In the genomic region with DNA sequence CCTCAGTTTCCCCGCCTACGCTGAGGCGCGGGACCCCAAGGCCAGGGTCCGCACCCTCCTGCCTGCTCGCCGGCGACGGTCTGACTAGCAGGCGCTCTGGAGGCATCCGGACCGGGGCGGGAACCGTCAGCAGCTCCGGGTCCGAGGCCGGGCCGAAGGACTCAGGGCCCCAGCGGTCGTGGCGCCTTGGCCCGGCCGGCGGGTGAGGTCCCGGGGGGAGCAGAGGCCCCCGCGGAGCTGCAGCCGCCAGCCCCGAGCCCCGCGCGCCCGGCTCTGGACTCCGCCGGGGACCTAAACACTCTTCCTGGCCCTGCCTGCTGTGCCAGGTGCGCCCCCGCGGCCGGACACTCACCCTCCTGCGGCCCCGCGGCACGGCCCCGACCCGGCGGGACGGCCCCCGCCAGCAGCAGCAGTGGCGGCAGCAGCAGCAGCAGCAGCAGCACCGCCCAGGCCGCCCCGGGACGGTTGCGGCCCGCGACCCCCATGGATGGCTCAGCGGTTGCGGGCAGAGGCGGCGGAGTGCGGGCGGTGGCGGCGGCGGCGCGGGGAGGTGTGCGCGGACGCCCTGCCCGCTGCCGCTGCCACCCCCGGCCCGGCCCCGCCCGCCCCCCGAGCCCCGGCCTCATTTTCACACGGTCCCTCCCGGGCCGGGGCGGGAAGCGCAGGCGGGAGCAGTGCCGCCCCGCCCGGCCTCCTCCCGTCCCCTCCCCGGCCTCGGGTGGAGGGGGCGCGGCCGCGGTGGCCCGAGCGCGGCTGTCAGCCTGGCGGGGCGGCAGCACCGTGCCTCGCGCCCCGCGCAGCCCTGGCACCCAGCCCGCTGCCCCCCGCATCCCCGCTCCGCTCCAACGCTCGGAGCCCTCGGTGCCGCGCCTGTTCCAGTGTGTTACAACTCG, we compare ENCODE assay signal across 8 cellular contexts. TPM values are rescaled to one million over a fixed set of nuclear protein-coding genes. Genes with fewer than 3 reads are reported as not detected.
A peak's percentile ranks its signal among the peaks of the same experiment; 100 is the strongest.
DNase-seq lines count a peak whose midpoint lies in the region; ATAC-seq and TF ChIP-seq lines count a peak whose summit lies in the region.

A gene (minus strand): TSS at position 556 of the 893 bp plus-strand sequence. CDS start 71 bp downstream, at position 485.

- TF ChIP-seq CTCF in VCaP (conservative IDR thresholded peaks at IDR 0.05) (no peak), heart left ventricle (IDR thresholded peaks at IDR 0.05) (no peak), psoas muscle (IDR thresholded peaks at IDR 0.05) (no peak)

- DNase-seq in EH (ENCODE audit: low read depth) (peak; percentile 15), heart left ventricle (no peak), psoas muscle (no peak), ecto neural progenitor cell (ENCODE audit: low spot score) (no peak), NCI-H187 (lab: John Stamatoyannopoulos, UW) (no peak), NCI-H510A (lab: John Stamatoyannopoulos, UW) (no peak)

- H3K4me3 ChIP-seq in heart left ventricle (peak within 1 kb of the TSS; percentile 37 to 68 (median 58)), psoas muscle (peak within 1 kb of the TSS; percentile 68)

- ATAC-seq in heart left ventricle = peak in 2 of 4 donors; percentile 36 to 63
- peak in 3 of 4 donors; percentile 21 to 47 (median 45) for ATAC-seq in psoas muscle
- no peak for ATAC-seq in GM18502 (IDR thresholded peaks at IDR 0.05; ENCODE audit: poor library complexity, unreplicated experiment)

- intact Hi-C loops in heart left ventricle (cut with DNase I) (no loop called here), psoas muscle (cut with DNase I) (loop anchor here in 1 of 2 donors (5.0 kb wide), 1 partner anchor 36 kb away; no protein-coding TSS in a partner anchor)

- H3K27me3 ChIP-seq in heart left ventricle = peaks cover 0 to 44% (median 7%) of the 10 kb centered on the region in 9 donors
- peaks cover 0 to 32% (median 4%) of the 10 kb centered on the region in 3 donors for H3K27me3 ChIP-seq in psoas muscle (ENCODE audit: insufficient read depth in 3 of 3, low read length in 2 of 3)

- H3K4me1 ChIP-seq in heart left ventricle (peaks cover 0 to 15% (median 0%) of the 10 kb centered on the region in 12 donors), psoas muscle (no peaks in the 10 kb centered on the region)

- no peaks in the 10 kb centered on the region for H3K9me3 ChIP-seq in heart left ventricle
- no peaks in the 10 kb centered on the region for H3K9me3 ChIP-seq in psoas muscle

- H3K27ac ChIP-seq in VCaP (peak within 1 kb of the TSS; percentile 69; the same call in 1 of the 2 replicates), heart left ventricle (peak within 1 kb of the TSS in 3 of 12 donors; percentile 5 to 32 (median 29)), psoas muscle (no peak within 1 kb of the TSS)

- TF ChIP-seq POLR2A in heart left ventricle (IDR thresholded peaks at IDR 0.05) = no peak

- WGBS in heart left ventricle, 4 donors = 1 to 3% (median 2%) methylated on average over 18 to 114 of the region's 114 CpGs
- 1 to 3% (median 2%) methylated on average over 32 to 114 of the region's 114 CpGs for WGBS in psoas muscle, 3 donors

- no peaks in the 10 kb centered on the region for H3K36me3 ChIP-seq in heart left ventricle
- H3K36me3 ChIP-seq in psoas muscle (ENCODE audit: insufficient read depth in 1 of 2, low read depth in 1 of 2) = no peaks in the 10 kb centered on the region

RNA-seq across cellular contexts. Expression of the gene that starts here (rescaled TPM):
- 1 to 10 TPM in 5 of 9 donors, under 1 TPM in 4; 0.21 to 4.3 (median 1.3) TPM for total RNA-seq in heart left ventricle
- under 1 TPM; 0.08 to 0.55 TPM for polyA plus RNA-seq in heart left ventricle
- total RNA-seq in psoas muscle = 1 to 10 TPM; 1.2 to 2.2 (median 1.5) TPM
- polyA plus RNA-seq in psoas muscle = 1 to 10 TPM; 1.4 to 4.3 (median 1.7) TPM
